In genomic region chr4:79772510-79772909, GRCh38 we compare ENCODE assay signal across 29 cellular contexts.
"Had no signal": no experiment of that assay in that cellular context is flagged by ENCODE, and none has a peak within 500 bp of the region (broad histone marks: within the 10 kb centered on the region; RNA-seq: fewer than 3 reads in every experiment).

No MANE protein-coding gene starts in this region.

- DNase-seq: stimulated activated CD4-positive, alpha-beta T cell treated with anti-CD3 and anti-CD28 coated beads, Interleukin-2, amount 100 ng/mL, for 48 hours; stimulated activated CD4-positive, alpha-beta T cell treated with anti-CD3 and anti-CD28 coated beads, Interleukin-4, amount 100 ng/mL, for 1 hour; stimulated activated CD4-positive, alpha-beta T cell treated with anti-CD3 and anti-CD28 coated beads, Interleukin-4, amount 100 ng/mL, for 24 hours; stimulated activated CD4-positive, alpha-beta T cell treated with anti-CD3 and anti-CD28 coated beads, Interleukin-4, amount 100 ng/mL, for 4 hours; stimulated activated CD8-positive, alpha-beta memory T cell treated with anti-CD3 and anti-CD28 coated beads, Interleukin-4, amount 100 ng/mL, for 48 hours; stimulated activated naive B cell treated with anti-CD40 and anti-IgM and Interleukin-4, amounts not matched to agents 10 μg/mL and 1 μg/mL and 100 μg/mL, for 72 hours; stimulated activated naive CD4-positive, alpha-beta T cell; stimulated activated naive CD4-positive, alpha-beta T cell treated with Interleukin-2 at 50 U/mL for 16 hours; stimulated activated naive CD8-positive, alpha-beta T cell treated with anti-CD3 and anti-CD28 coated beads, Interleukin-15, amount 100 ng/mL, for 72 hours; stimulated activated naive CD8-positive, alpha-beta T cell treated with anti-CD3 and anti-CD28 coated beads, Interleukin-15, Interleukin-2, amounts not matched to agents 100 U/mL and 50 U/mL, for 24 hours; stomach; substantia nigra; testis; thyroid gland; tibial artery; transverse colon; trophoblast cell; upper lobe of left lung; upper lobe of right lung; uterus had no signal

- FAIRE-seq: urothelium cell line had no signal

- H3K9me3 ChIP-seq: testis, thyroid gland, upper lobe of right lung, vagina had no signal

- H3K27me3 Mint-ChIP-seq: stimulated activated naive B cell treated with anti-CD40 and anti-IgM and Interleukin-4, amounts not matched to agents 10 μg/mL and 1 μg/mL and 100 μg/mL, for 72 hours; type B pancreatic cell had no signal

- H3K27me3 ChIP-seq: stomach, suprapubic skin, testis, thyroid gland, tibial artery, tibial nerve, transverse colon, upper lobe of left lung, upper lobe of right lung, uterus, vagina had no signal

- H3K36me3 ChIP-seq: stomach, suprapubic skin, thoracic aorta, thyroid gland, tibial nerve, transverse colon, upper lobe of left lung, upper lobe of right lung, uterus, vagina had no signal

- H3K4me1 ChIP-seq: stomach, suprapubic skin, testis, thyroid gland, tibial artery, tibial nerve, transverse colon, upper lobe of left lung, upper lobe of right lung, uterus, vagina had no signal

- ATAC-seq: stimulated activated effector memory CD8-positive, alpha-beta T cell treated with anti-CD3 and anti-CD28 coated beads, Interleukin-12 subunit alpha, Interleukin-12 subunit beta, amount 100 ng/mL, for 72 hours; stimulated activated memory B cell treated with anti-CD40 and anti-IgM and Interleukin-4, amounts not matched to agents 10 μg/mL and 1 μg/mL and 100 μg/mL, for 72 hours; stimulated activated naive B cell treated with anti-CD40 and anti-IgM and Interleukin-4, amounts not matched to agents 10 μg/mL and 1 μg/mL and 100 μg/mL, for 72 hours; stimulated activated naive CD8-positive, alpha-beta T cell treated with anti-CD3 and anti-CD28 coated beads, Interleukin-15, amount 100 ng/mL, for 72 hours; stimulated activated naive CD8-positive, alpha-beta T cell treated with anti-CD3 and anti-CD28 coated beads, Interleukin-15, Interleukin-2, amounts not matched to agents 100 U/mL and 50 U/mL, for 24 hours; upper lobe of right lung had no signal

- H3K4me3 ChIP-seq: stomach, suprapubic skin, testis, thoracic aorta, thyroid gland, tibial artery, tibial nerve, transverse colon, upper lobe of left lung, upper lobe of right lung, uterus, vagina had no signal

- H3K27ac Mint-ChIP-seq: stimulated activated effector memory CD8-positive, alpha-beta T cell treated with anti-CD3 and anti-CD28 coated beads, Interleukin-12 subunit alpha, Interleukin-12 subunit beta, amount 100 ng/mL, for 72 hours; stimulated activated memory B cell treated with anti-CD40 and anti-IgM and Interleukin-4, amounts not matched to agents 10 μg/mL and 1 μg/mL and 100 μg/mL, for 72 hours; stimulated activated naive B cell treated with anti-CD40 and anti-IgM and Interleukin-4, amounts not matched to agents 10 μg/mL and 1 μg/mL and 100 μg/mL, for 72 hours; stimulated activated naive CD8-positive, alpha-beta T cell treated with anti-CD3 and anti-CD28 coated beads, Interleukin-15, amount 100 ng/mL, for 72 hours; stimulated activated naive CD8-positive, alpha-beta T cell treated with anti-CD3 and anti-CD28 coated beads, Interleukin-15, Interleukin-2, amounts not matched to agents 100 ng/mL and 50 ng/mL, for 24 hours; type B pancreatic cell had no signal

- H3K27ac ChIP-seq: stomach, suprapubic skin, testis, thoracic aorta, thyroid gland, tibial artery, tibial nerve, transverse colon, upper lobe of left lung, upper lobe of right lung, uterus, vagina had no signal

- H3K4me1 Mint-ChIP-seq: stimulated activated effector memory CD8-positive, alpha-beta T cell treated with anti-CD3 and anti-CD28 coated beads, Interleukin-12 subunit alpha, Interleukin-12 subunit beta, amount 100 ng/mL, for 72 hours; stimulated activated memory B cell treated with anti-CD40 and anti-IgM and Interleukin-4, amounts not matched to agents 10 μg/mL and 1 μg/mL and 100 μg/mL, for 72 hours; stimulated activated naive B cell treated with anti-CD40 and anti-IgM and Interleukin-4, amounts not matched to agents 10 μg/mL and 1 μg/mL and 100 μg/mL, for 72 hours; stimulated activated naive CD8-positive, alpha-beta T cell treated with anti-CD3 and anti-CD28 coated beads, Interleukin-15, amount 100 ng/mL, for 72 hours had no signal

- H3K4me3 Mint-ChIP-seq: stimulated activated effector memory CD8-positive, alpha-beta T cell treated with anti-CD3 and anti-CD28 coated beads, Interleukin-12 subunit alpha, Interleukin-12 subunit beta, amount 100 ng/mL, for 72 hours; stimulated activated memory B cell treated with anti-CD40 and anti-IgM and Interleukin-4, amounts not matched to agents 10 μg/mL and 1 μg/mL and 100 μg/mL, for 72 hours; stimulated activated naive B cell treated with anti-CD40 and anti-IgM and Interleukin-4, amounts not matched to agents 10 μg/mL and 1 μg/mL and 100 μg/mL, for 72 hours; stimulated activated naive CD8-positive, alpha-beta T cell treated with anti-CD3 and anti-CD28 coated beads, Interleukin-15, amount 100 ng/mL, for 72 hours; stimulated activated naive CD8-positive, alpha-beta T cell treated with anti-CD3 and anti-CD28 coated beads, Interleukin-15, Interleukin-2, amounts not matched to agents 100 ng/mL and 50 ng/mL, for 24 hours; type B pancreatic cell had no signal

- H3K36me3 Mint-ChIP-seq: stimulated activated effector memory CD8-positive, alpha-beta T cell treated with anti-CD3 and anti-CD28 coated beads, Interleukin-12 subunit alpha, Interleukin-12 subunit beta, amount 100 ng/mL, for 72 hours; stimulated activated memory B cell treated with anti-CD40 and anti-IgM and Interleukin-4, amounts not matched to agents 10 μg/mL and 1 μg/mL and 100 μg/mL, for 72 hours; type B pancreatic cell had no signal
